ENCODE assay signal across 8 cellular contexts in genomic region chr11:122069946-122070345, GRCh38. TPM values are rescaled to one million over a fixed set of nuclear protein-coding genes. Genes with fewer than 3 reads are reported as not detected.
A peak's percentile ranks its signal among the peaks of the same experiment; 100 is the strongest.
DNase-seq lines count a peak whose midpoint lies in the region; ATAC-seq and TF ChIP-seq lines count a peak whose summit lies in the region.

No MANE protein-coding gene starts in this region.

- TF ChIP-seq CTCF in GM12865 (IDR thresholded peaks at IDR 0.05; ENCODE audit: insufficient read depth, low read depth, low read length, missing control alignments) (no peak), GM10266 (IDR thresholded peaks at IDR 0.05; ENCODE audit: control insufficient read depth, insufficient read depth, low read depth, missing control alignments) (no peak)

- DNase-seq in GM12865 (ENCODE audit: low read depth) (peak; percentile 67), NCI-H2081 treated with DMSO at 0.1 percent for 48 hours (lab: John Stamatoyannopoulos, UW) (peak; percentile 44), dermis microvascular lymphatic vessel endothelial cell (ENCODE audit: low read depth in 2 of 2) (peak; percentile 93 to 96), mucosa of gallbladder (ENCODE audit: low spot score) (peak; percentile 16), GF-D8 (lab: John Stamatoyannopoulos, UW) (no peak), SKM-1 treated with dmso at 0.1 percent for 144 hours (lab: John Stamatoyannopoulos, UW; ENCODE audit: unreplicated experiment) (no peak), GM10266 (ENCODE audit: extremely low spot score) (no peak)

- no peak overlapping the region for H3K4me3 ChIP-seq in GM12865 (ENCODE audit: low read depth, low read length)

- no peak for ATAC-seq in HG03521 (IDR thresholded peaks at IDR 0.05; ENCODE audit: unreplicated experiment)

RNA-seq across cellular contexts. Expression of gene BLID, which starts 46.1 kb away (rescaled TPM):
- total RNA-seq in dermis microvascular lymphatic vessel endothelial cell (0.13 and 0.39 TPM in 2 replicates), mucosa of gallbladder (0.75 TPM)

Comparison
In these comparisons a context has a peak if more than half of its experiments do, and no peak if none do; other contexts are left out.
1. DNase-seq: peak in GM12865 (single experiment), NCI-H2081 treated with DMSO at 0.1 percent for 48 hours (single experiment), dermis microvascular lymphatic vessel endothelial cell (2 of 2) and mucosa of gallbladder (single experiment); none in GF-D8 (single experiment), SKM-1 treated with dmso at 0.1 percent for 144 hours (single experiment) and GM10266 (single experiment).